22 cellular contexts compared by ENCODE assay signal in the genomic region with DNA sequence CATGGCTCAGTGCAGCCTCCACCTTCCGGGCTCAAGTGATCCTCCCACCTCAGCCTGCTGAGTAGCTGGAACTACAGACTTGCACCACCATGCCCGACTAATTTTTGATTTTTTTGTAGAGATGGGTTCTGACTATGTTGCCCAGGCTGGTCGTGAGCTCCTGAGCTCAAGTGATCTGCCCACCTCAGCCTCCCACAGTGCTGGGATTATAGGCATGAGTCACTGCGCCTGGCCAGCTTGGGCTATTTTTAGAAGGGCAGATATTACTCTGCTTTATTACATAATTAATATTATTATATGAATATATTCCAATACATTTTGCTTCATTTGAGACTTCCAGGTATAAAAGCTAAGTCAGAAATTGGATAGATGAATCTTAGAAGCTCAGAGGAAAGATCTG.
"Had no signal": no experiment of that assay in that cellular context is flagged by ENCODE, and none has a peak within 500 bp of the region (broad histone marks: within the 10 kb centered on the region; RNA-seq: fewer than 3 reads in every experiment).

No MANE protein-coding gene starts in this region.

- H3K27ac ChIP-seq: coronary artery, esophagus squamous epithelium, neural progenitor cell, parathyroid adenoma, right atrium auricular region, spleen, transverse colon, upper lobe of right lung, vagina had no signal

- H3K27me3 ChIP-seq: esophagus squamous epithelium, neural progenitor cell, right atrium auricular region, spleen, transverse colon, upper lobe of right lung, vagina had no signal

- H3K9ac ChIP-seq: neural progenitor cell, parathyroid adenoma had no signal

- H3K36me3 ChIP-seq: esophagus squamous epithelium, right atrium auricular region, spleen, transverse colon, upper lobe of right lung, vagina had no signal

- H2AFZ ChIP-seq: neural progenitor cell, parathyroid adenoma had no signal

- H3K4me1 ChIP-seq: parathyroid adenoma, vagina had no signal

- H3K79me2 ChIP-seq: parathyroid adenoma had no signal

- DNase-seq: dermis blood vessel endothelial cell; effector memory CD8-positive, alpha-beta T cell; erythroblast; esophagus squamous epithelium; foreskin melanocyte; hypothalamus; mesenchymal stem cell; mucosa of descending colon; naive B cell; spleen; stimulated activated CD4-positive, alpha-beta T cell treated with anti-CD3 and anti-CD28 coated beads, Interleukin-4, amount 100 ng/mL, for 4 hours; stimulated activated naive CD8-positive, alpha-beta T cell treated with anti-CD3 and anti-CD28 coated beads, Interleukin-15, Interleukin-2, amounts not matched to agents 100 U/mL and 50 U/mL, for 24 hours; transverse colon; upper lobe of right lung had no signal

- H3K4me3 ChIP-seq: coronary artery, esophagus squamous epithelium, mucosa of descending colon, neural progenitor cell, right atrium auricular region, spleen, transverse colon, upper lobe of right lung, vagina had no signal

- H3K9me3 ChIP-seq: esophagus squamous epithelium, mucosa of descending colon, right atrium auricular region, spleen, transverse colon, upper lobe of right lung, vagina had no signal

- H3K4me2 ChIP-seq: neural progenitor cell had no signal

- ATAC-seq: effector memory CD8-positive, alpha-beta T cell; mucosa of descending colon; natural killer cell treated with Interleukin-12 subunit alpha and Interleukin-12 subunit beta and Interleukin-15 and Interleukin-18, amount 100 ng/mL, for 72 hours; sciatic nerve; stimulated activated memory B cell treated with anti-CD40 and anti-IgM and Interleukin-4, amounts not matched to agents 10 μg/mL and 1 μg/mL and 100 μg/mL, for 72 hours; stimulated activated naive CD8-positive, alpha-beta T cell treated with anti-CD3 and anti-CD28 coated beads, Interleukin-15, Interleukin-2, amounts not matched to agents 100 U/mL and 50 U/mL, for 24 hours; upper lobe of right lung had no signal
